In genomic region chr17:75043789-75044188, GRCh38 we compare ENCODE assay signal across 1 cellular context. TPM values are rescaled to one million over a fixed set of nuclear protein-coding genes. Genes with fewer than 3 reads are reported as not detected.
"Had no signal": no experiment of that assay in that cellular context is flagged by ENCODE, and none has a peak within 500 bp of the region (broad histone marks: within the 10 kb centered on the region; RNA-seq: fewer than 3 reads in every experiment).

No MANE protein-coding gene starts in this region.

RNA-seq across cellular contexts. Expression of gene CDR2L, which starts 56.4 kb away (rescaled TPM):
- polyA plus RNA-seq: naive thymus-derived CD4-positive, alpha-beta T cell had no signal
